In the genomic region with DNA sequence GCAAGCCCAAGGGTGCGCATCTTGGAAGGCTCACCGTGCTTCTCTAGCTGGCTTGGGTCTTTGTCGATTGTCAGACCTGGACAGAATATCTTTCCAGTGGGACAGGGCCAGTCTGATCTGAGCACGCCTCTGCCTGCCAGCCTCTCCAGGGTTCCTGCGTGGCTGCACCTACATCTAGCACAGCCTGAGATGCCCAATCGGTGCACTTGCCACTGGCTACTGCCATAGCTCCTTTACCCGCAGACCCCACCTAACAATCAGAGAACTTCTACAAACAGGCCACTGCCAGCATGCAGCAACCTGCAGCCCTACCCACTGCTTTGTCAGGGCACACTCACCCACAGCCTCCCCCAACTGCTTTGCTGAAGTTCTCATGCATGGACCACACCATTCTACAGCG, we compare ENCODE assay signal across 40 cellular contexts. TPM values are rescaled to one million over a fixed set of nuclear protein-coding genes. Genes with fewer than 3 reads are reported as not detected.
"Had no signal": no experiment of that assay in that cellular context is flagged by ENCODE, and none has a peak within 500 bp of the region (broad histone marks: within the 10 kb centered on the region; RNA-seq: fewer than 3 reads in every experiment).

No MANE protein-coding gene starts in this region.

- H3K4me1 Mint-ChIP-seq: activated naive CD4-positive, alpha-beta T cell treated with anti-CD3 and anti-CD28 coated beads, Interleukin-2, amount 10 ng/mL, durations not matched to agents 7 days and 5 days; activated naive CD4-positive, alpha-beta T cell treated with anti-CD3 and anti-CD28 coated beads, Interleukin-2, amount 50 U/mL, for 24 hours; activated naive CD8-positive, alpha-beta T cell treated with anti-CD3 and anti-CD28 coated beads for 36 hours; activated naive CD8-positive, alpha-beta T cell treated with anti-CD3 and anti-CD28 coated beads, Interleukin-2, amount 10 ng/mL, durations not matched to agents 7 days and 5 days; activated naive CD8-positive, alpha-beta T cell treated with anti-CD3 and anti-CD28 coated beads, Interleukin-2, amount 50 U/mL, for 24 hours; activated T-helper 17 cell treated with anti-CD3 and anti-CD28 coated beads, Interleukin-2, amount 50 U/mL, for 72 hours; central memory CD8-positive, alpha-beta T cell had no signal

- FAIRE-seq: astrocyte, bronchial epithelial cell, colon had no signal

- H3K9me3 ChIP-seq: adrenal gland, ascending aorta, body of pancreas, breast epithelium, colonic mucosa had no signal

- H3K27ac Mint-ChIP-seq: activated naive CD4-positive, alpha-beta T cell treated with anti-CD3 and anti-CD28 coated beads for 36 hours; activated naive CD4-positive, alpha-beta T cell treated with anti-CD3 and anti-CD28 coated beads, Interleukin-2, amount 10 ng/mL, durations not matched to agents 7 days and 5 days; activated naive CD4-positive, alpha-beta T cell treated with anti-CD3 and anti-CD28 coated beads, Interleukin-2, amount 50 U/mL, for 24 hours; activated naive CD4-positive, alpha-beta T cell treated with anti-CD3 and anti-CD28 coated beads, Interleukin-2, amount 50 U/mL, for 72 hours; activated naive CD8-positive, alpha-beta T cell; activated naive CD8-positive, alpha-beta T cell treated with anti-CD3 and anti-CD28 coated beads for 36 hours; activated naive CD8-positive, alpha-beta T cell treated with anti-CD3 and anti-CD28 coated beads, Interleukin-2, amount 10 ng/mL, durations not matched to agents 7 days and 5 days; activated naive CD8-positive, alpha-beta T cell treated with anti-CD3 and anti-CD28 coated beads, Interleukin-2, amount 50 U/mL, for 24 hours; activated T-cell treated with anti-CD3 and anti-CD28 coated beads, Interleukin-2, amount 50 U/mL, for 72 hours; activated T-helper 1 cell treated with anti-CD3 and anti-CD28 coated beads, Interleukin-12 subunit alpha, Interleukin-12 subunit beta, Interleukin-2, Interleukin-4 antibody, amounts not matched to agents 30 ng/mL and 10 ng/mL and 1 ng/mL, durations not matched to agents 14 hours and 24 hours and 36 hours; activated T-helper 17 cell treated with anti-CD3 and anti-CD28 coated beads, Interleukin-2, amount 50 U/mL, for 72 hours; activated T-helper 2 cell treated with anti-CD3 and anti-CD28 coated beads, Interferon-gamma antibody, Interleukin-2, Interleukin-4, amounts not matched to agents 10 μg/mL and 5 μg/mL and 100 μg/mL, durations not matched to agents 14 hours and 24 hours and 36 hours; brain had no signal

- DNase-seq: activated effector memory CD4-positive, alpha-beta T cell treated with anti-CD3 and anti-CD28 coated beads, Interleukin-2, amount 50 U/mL, for 16 hours; activated effector memory CD4-positive, alpha-beta T cell treated with Interleukin-2 at 50 U/mL for 16 hours; activated gamma-delta T cell; activated gamma-delta T cell treated with Interleukin-2 at 50 U/mL for 16 hours; activated naive CD4-positive, alpha-beta T cell; activated naive CD4-positive, alpha-beta T cell treated with anti-CD3 and anti-CD28 coated beads for 36 hours; activated naive CD4-positive, alpha-beta T cell treated with anti-CD3 and anti-CD28 coated beads, Interleukin-2, amount 10 ng/mL, durations not matched to agents 7 days and 5 days; activated naive CD4-positive, alpha-beta T cell treated with anti-CD3 and anti-CD28 coated beads, Interleukin-2, amount 50 U/mL, for 16 hours; activated naive CD4-positive, alpha-beta T cell treated with Interleukin-2 at 50 U/mL for 16 hours; activated naive CD8-positive, alpha-beta T cell treated with anti-CD3 and anti-CD28 coated beads for 36 hours; activated naive CD8-positive, alpha-beta T cell treated with anti-CD3 and anti-CD28 coated beads, Interleukin-2, amount 10 ng/mL, durations not matched to agents 7 days and 5 days; activated naive CD8-positive, alpha-beta T cell treated with anti-CD3 and anti-CD28 coated beads, Interleukin-2, amount 50 U/mL, for 24 hours; activated T-cell treated with anti-CD3 and anti-CD28 coated beads, Interleukin-2, amount 50 U/mL, for 4 hours; activated T-cell treated with anti-CD3 and anti-CD28 coated beads, Interleukin-2, amount 50 U/mL, for 72 hours; adrenal gland; amniotic stem cell; amygdala; anterior cingulate cortex; aorta; body of pancreas; brain microvascular endothelial cell; caudate nucleus; central memory CD4-positive, alpha-beta T cell; cerebellar nuclear complex; colonic mucosa had no signal

- H3K4me3 ChIP-seq: adrenal gland, ascending aorta, body of pancreas, breast epithelium, cardiac muscle cell, colonic mucosa had no signal

- H3K9me3 Mint-ChIP-seq: activated naive CD4-positive, alpha-beta T cell treated with anti-CD3 and anti-CD28 coated beads for 36 hours; activated naive CD4-positive, alpha-beta T cell treated with anti-CD3 and anti-CD28 coated beads, Interleukin-2, amount 10 ng/mL, durations not matched to agents 7 days and 5 days; activated naive CD4-positive, alpha-beta T cell treated with anti-CD3 and anti-CD28 coated beads, Interleukin-2, amount 50 U/mL, for 24 hours; activated naive CD4-positive, alpha-beta T cell treated with anti-CD3 and anti-CD28 coated beads, Interleukin-2, amount 50 U/mL, for 72 hours; activated naive CD8-positive, alpha-beta T cell treated with anti-CD3 and anti-CD28 coated beads for 36 hours; activated naive CD8-positive, alpha-beta T cell treated with anti-CD3 and anti-CD28 coated beads, Interleukin-2, amount 10 ng/mL, durations not matched to agents 7 days and 5 days; activated naive CD8-positive, alpha-beta T cell treated with anti-CD3 and anti-CD28 coated beads, Interleukin-2, amount 50 U/mL, for 24 hours; activated T-helper 1 cell treated with anti-CD3 and anti-CD28 coated beads, Interleukin-12 subunit alpha, Interleukin-12 subunit beta, Interleukin-2, Interleukin-4 antibody, amounts not matched to agents 30 ng/mL and 10 ng/mL and 1 ng/mL, durations not matched to agents 14 hours and 24 hours and 36 hours; activated T-helper 17 cell treated with anti-CD3 and anti-CD28 coated beads, Interleukin-2, amount 50 U/mL, for 72 hours; activated T-helper 2 cell treated with anti-CD3 and anti-CD28 coated beads, Interferon-gamma antibody, Interleukin-2, Interleukin-4, amounts not matched to agents 10 μg/mL and 5 μg/mL and 100 μg/mL, durations not matched to agents 14 hours and 24 hours and 36 hours; central memory CD8-positive, alpha-beta T cell had no signal

- ATAC-seq: activated naive CD4-positive, alpha-beta T cell treated with anti-CD3 and anti-CD28 coated beads, Interleukin-2, amount 50 U/mL, for 72 hours; activated naive CD8-positive, alpha-beta T cell treated with anti-CD3 and anti-CD28 coated beads, Interleukin-2, amount 50 U/mL, for 24 hours; activated T-cell treated with anti-CD3 and anti-CD28 coated beads, Interleukin-2, amount 50 U/mL, for 4 hours; activated T-cell treated with anti-CD3 and anti-CD28 coated beads, Interleukin-2, amount 50 U/mL, for 72 hours; activated T-helper 17 cell treated with anti-CD3 and anti-CD28 coated beads, Interleukin-2, amount 50 U/mL, for 72 hours; body of pancreas had no signal

- H3K4me1 ChIP-seq: adrenal gland, ascending aorta, body of pancreas, breast epithelium, colonic mucosa had no signal

- H3K27ac ChIP-seq: adrenal gland, ascending aorta, body of pancreas, brain microvascular endothelial cell, breast epithelium, cardiac muscle cell, colonic mucosa had no signal

- H3K36me3 Mint-ChIP-seq: activated naive CD4-positive, alpha-beta T cell treated with anti-CD3 and anti-CD28 coated beads, Interleukin-2, amount 10 ng/mL, durations not matched to agents 7 days and 5 days; activated naive CD4-positive, alpha-beta T cell treated with anti-CD3 and anti-CD28 coated beads, Interleukin-2, amount 50 U/mL, for 72 hours; activated naive CD8-positive, alpha-beta T cell; activated naive CD8-positive, alpha-beta T cell treated with anti-CD3 and anti-CD28 coated beads for 36 hours; activated naive CD8-positive, alpha-beta T cell treated with anti-CD3 and anti-CD28 coated beads, Interleukin-2, amount 10 ng/mL, durations not matched to agents 7 days and 5 days; brain had no signal

- H3K27me3 ChIP-seq: ascending aorta, body of pancreas, brain microvascular endothelial cell, breast epithelium, cardiac muscle cell had no signal

- H3K36me3 ChIP-seq: adrenal gland, ascending aorta, brain microvascular endothelial cell, breast epithelium, cardiac muscle cell, colonic mucosa had no signal

- H3K4me3 Mint-ChIP-seq: activated naive CD4-positive, alpha-beta T cell treated with anti-CD3 and anti-CD28 coated beads for 36 hours; activated naive CD4-positive, alpha-beta T cell treated with anti-CD3 and anti-CD28 coated beads, Interleukin-2, amount 10 ng/mL, durations not matched to agents 7 days and 5 days; activated naive CD4-positive, alpha-beta T cell treated with anti-CD3 and anti-CD28 coated beads, Interleukin-2, amount 50 U/mL, for 24 hours; activated naive CD8-positive, alpha-beta T cell; activated naive CD8-positive, alpha-beta T cell treated with anti-CD3 and anti-CD28 coated beads for 36 hours; activated naive CD8-positive, alpha-beta T cell treated with anti-CD3 and anti-CD28 coated beads, Interleukin-2, amount 10 ng/mL, durations not matched to agents 7 days and 5 days; activated naive CD8-positive, alpha-beta T cell treated with anti-CD3 and anti-CD28 coated beads, Interleukin-2, amount 50 U/mL, for 24 hours; activated T-cell treated with anti-CD3 and anti-CD28 coated beads, Interleukin-2, amount 50 U/mL, for 4 hours; activated T-cell treated with anti-CD3 and anti-CD28 coated beads, Interleukin-2, amount 50 U/mL, for 72 hours; activated T-helper 1 cell treated with anti-CD3 and anti-CD28 coated beads, Interleukin-12 subunit alpha, Interleukin-12 subunit beta, Interleukin-2, Interleukin-4 antibody, amounts not matched to agents 30 ng/mL and 10 ng/mL and 1 ng/mL, durations not matched to agents 14 hours and 24 hours and 36 hours; activated T-helper 17 cell treated with anti-CD3 and anti-CD28 coated beads, Interleukin-2, amount 50 U/mL, for 72 hours; brain; central memory CD8-positive, alpha-beta T cell had no signal

RNA-seq across cellular contexts. Expression of a gene that starts 56.7 kb away (rescaled TPM):
- total RNA-seq: activated naive CD4-positive, alpha-beta T cell treated with anti-CD3 and anti-CD28 coated beads for 36 hours; activated naive CD4-positive, alpha-beta T cell treated with anti-CD3 and anti-CD28 coated beads, Interleukin-2, amount 50 U/mL, for 72 hours; activated naive CD8-positive, alpha-beta T cell treated with anti-CD3 and anti-CD28 coated beads for 36 hours; activated naive CD8-positive, alpha-beta T cell treated with anti-CD3 and anti-CD28 coated beads, Interleukin-2, amount 10 ng/mL, durations not matched to agents 7 days and 5 days; activated T-cell treated with anti-CD3 and anti-CD28 coated beads, Interleukin-2, amount 50 U/mL, for 72 hours; activated T-helper 1 cell treated with anti-CD3 and anti-CD28 coated beads, Interleukin-12 subunit alpha, Interleukin-12 subunit beta, Interleukin-2, Interleukin-4 antibody, amounts not matched to agents 30 ng/mL and 10 ng/mL and 1 ng/mL, durations not matched to agents 14 hours and 24 hours and 36 hours; activated T-helper 17 cell treated with anti-CD3 and anti-CD28 coated beads, Interleukin-2, amount 50 U/mL, for 72 hours; activated T-helper 2 cell treated with anti-CD3 and anti-CD28 coated beads, Interferon-gamma antibody, Interleukin-2, Interleukin-4, amounts not matched to agents 10 μg/mL and 5 μg/mL and 100 μg/mL, durations not matched to agents 14 hours and 24 hours and 36 hours; ascending aorta; chondrocyte had no signal
